Comparison of ENCODE assay signal across 22 cellular contexts in genomic region chr15:71686221-71687050, GRCh38.
DNase-seq lines count a peak whose midpoint lies in the region; ATAC-seq and TF ChIP-seq lines count a peak whose summit lies in the region.
"Had no signal": no experiment of that assay in that cellular context is flagged by ENCODE, and none has a peak within 500 bp of the region (broad histone marks: within the 10 kb centered on the region; RNA-seq: fewer than 3 reads in every experiment).

No MANE protein-coding gene starts in this region.

- TF ChIP-seq CTCF in HFFc6 (IDR thresholded peaks at IDR 0.05) (no peak), IMR-90 (conservative IDR thresholded peaks at IDR 0.05; ENCODE audit: low read depth, low read length) (no peak), mesothelial cell of epicardium (IDR thresholded peaks at IDR 0.05; ENCODE audit: unreplicated experiment) (no peak)

- H2BK5ac ChIP-seq in IMR-90 (ENCODE audit: low read depth, low read length, poor library complexity, severe bottlenecking): no peak overlapping the region

- POLR2A ChIA-PET in IMR-90 (lab: Charles Lee; ENCODE audit: unreplicated experiment): no interaction called here

- H3K36me3 Mint-ChIP-seq in HFFc6 (ENCODE audit: low read depth) (peaks cover 17% of the 10 kb centered on the region), mesothelial cell of epicardium (peaks cover 14% of the 10 kb centered on the region)
- H3K36me3 Mint-ChIP-seq: CD4-positive, CD25-positive, alpha-beta regulatory T cell had no signal

- no peak overlapping the region for H2AFZ ChIP-seq in IMR-90 (replicated peaks; ENCODE audit: low read length, poor library complexity)
- H2AFZ ChIP-seq: GM23248 had no signal

- no peak overlapping the region for H3K9ac ChIP-seq in IMR-90 (ENCODE audit: low read depth, low read length)
- H3K9ac ChIP-seq: GM23248 had no signal

- H3K4me1 Mint-ChIP-seq in HFFc6 (ENCODE audit: low read depth) (peaks cover 91% of the 10 kb centered on the region), mesothelial cell of epicardium (peaks cover 70% of the 10 kb centered on the region)
- H3K4me1 Mint-ChIP-seq: CD4-positive, CD25-positive, alpha-beta regulatory T cell; IgD-negative memory B cell had no signal

- H3K36me3 ChIP-seq in IMR-90 (ENCODE audit: control insufficient read depth, insufficient read depth, low read length): no peaks in the 10 kb centered on the region
- H3K36me3 ChIP-seq: HAP-1, MG63 had no signal

- intact Hi-C loops in IMR-90 (cut with micrococcal nuclease): no loop called here

- H3K27ac Mint-ChIP-seq in HFFc6: peak overlapping the region; percentile 33; the same call in 1 of the 2 replicates
- peak overlapping the region; percentile 85 for H3K27ac Mint-ChIP-seq in mesothelial cell of epicardium
- H3K27ac Mint-ChIP-seq: CD4-positive, CD25-positive, alpha-beta regulatory T cell; IgD-negative memory B cell had no signal

- peak overlapping the region; percentile 66; the same call in 1 of the 2 replicates for H2AK5ac ChIP-seq in IMR-90 (ENCODE audit: low read depth, low read length)

- no peak overlapping the region for H4K5ac ChIP-seq in IMR-90 (ENCODE audit: low read depth, low read length)

- H4K91ac ChIP-seq in IMR-90 (ENCODE audit: insufficient read depth, low read depth, low read length): peak overlapping the region; percentile 24; the same call in 1 of the 2 replicates

- peaks cover 3% of the 10 kb centered on the region; the same call in 1 of the 2 replicates for H4K20me1 ChIP-seq in IMR-90 (ENCODE audit: insufficient read depth, low read length)

- H3K27ac ChIP-seq in IMR-90 (ENCODE audit: insufficient read depth, low read length): no peak overlapping the region
- H3K27ac ChIP-seq: GM23248, SK-N-MC had no signal

- H3K4me3 ChIP-seq in IMR-90 (ENCODE audit: insufficient read depth, low read depth, low read length): no peak overlapping the region
- H3K4me3 ChIP-seq: GM23248, HAP-1, MG63, SK-N-MC had no signal

- 0 out of 2 replicates have a peak overlapping the region, but pooled peaks have one; percentile 1 for H3K4ac ChIP-seq in IMR-90 (ENCODE audit: low read depth, low read length)

- no peaks in the 10 kb centered on the region for H3K27me3 ChIP-seq in IMR-90 (ENCODE audit: control insufficient read depth, insufficient read depth, low read length)
- H3K27me3 ChIP-seq: MG63 had no signal

- BruUV-seq in IMR-90 (replicated peaks; lab: Mats Ljungman, UMichigan): no TSS peak

- no peak overlapping the region for H2BK15ac ChIP-seq in IMR-90 (ENCODE audit: low read depth, low read length)

- dilution Hi-C loops in IMR-90 (cut with HindIII; ENCODE audit: low sequenced_read_pairs, unreplicated experiment): no loop called here

- CTCF ChIA-PET in IMR-90 (lab: Yijun Ruan, JAX): interaction anchor here (1.4 kb wide), 1 partner anchor 111 kb away, joined by 3 read pairs; no protein-coding TSS in a partner anchor

- H3K4me2 ChIP-seq in IMR-90 (ENCODE audit: low read depth, low read length): no peak overlapping the region

- 0 out of 2 replicates have a peak overlapping the region, but pooled peaks have one; percentile 3 for H3K14ac ChIP-seq in IMR-90 (replicated peaks; ENCODE audit: low read depth, low read length)

- H3K9me1 ChIP-seq in IMR-90 (ENCODE audit: insufficient read depth, low read length): peaks cover 17% of the 10 kb centered on the region

- H3K27me3 Mint-ChIP-seq in HFFc6 (ENCODE audit: insufficient read depth) (no peaks in the 10 kb centered on the region; the same call in 1 of the 2 replicates), mesothelial cell of epicardium (ENCODE audit: low read depth) (no peaks in the 10 kb centered on the region)
- H3K27me3 Mint-ChIP-seq: CD4-positive, CD25-positive, alpha-beta regulatory T cell had no signal

- H2BK120ac ChIP-seq in IMR-90 (ENCODE audit: low read depth, low read length): peak overlapping the region; percentile 19; the same call in 1 of the 2 replicates

- no peak overlapping the region; a peak in 1 of 4 replicates for H4K8ac ChIP-seq in IMR-90 (ENCODE audit: low read depth in 2 of 2, low read length in 2 of 2)

- TF ChIP-seq RAD21 in IMR-90 (IDR thresholded peaks at IDR 0.05; ENCODE audit: low read length): no peak

- H3K18ac ChIP-seq in IMR-90 (ENCODE audit: low read depth, low read length): no peak overlapping the region

- in situ Hi-C loops in IMR-90 (cut with MboI; ENCODE audit: low sequenced_read_pairs): no loop called here

- H2AK9ac ChIP-seq in IMR-90 (replicated peaks; ENCODE audit: low read depth, low read length, poor library complexity): no peak overlapping the region

- WGBS in IMR-90 (ENCODE audit: extremely low coverage in 2 of 2, insufficient read length in 1 of 2), 2 experiments: 100% methylated on average over 1 of the region's 4 CpGs; no CpG with 5 or more reads in 1 of the 2 experiments

- peaks cover 10% of the 10 kb centered on the region for H3K4me1 ChIP-seq in IMR-90 (ENCODE audit: control insufficient read depth, insufficient read depth, low read length)

- H3K56ac ChIP-seq in IMR-90 (ENCODE audit: extremely low read depth, insufficient read depth, low read length): no peak overlapping the region

- DNase-seq in HFFc6: no peak
- DNase-seq in IMR-90: no peak
- no peak for DNase-seq in mesothelial cell of epicardium (ENCODE audit: low spot score in 2 of 2, unreplicated experiment in 2 of 2)
- no peak for DNase-seq in NK-92 treated with Interleukin-12 subunit alpha and Interleukin-12 subunit beta, amount 100 ng/mL, for 24 hours (lab: John Stamatoyannopoulos, UW)
- DNase-seq: Caco-2; CD4-positive, CD25-positive, alpha-beta regulatory T cell; DMS153; Kasumi-1; MG63; NCI-H1048; NCI-H1417 treated with DMSO at 0.1 percent for 48 hours; NCI-H187; NCI-H2107; NCI-H526; Right ventricle myocardium superior had no signal

- ATAC-seq in IMR-90 (ENCODE audit: low read depth) (no peak), SK-N-SH treated with all-trans-retinoic acid at 6 μM for 48 hours (no peak), HG03095 (IDR thresholded peaks at IDR 0.05; ENCODE audit: unreplicated experiment) (no peak), HG02678 (IDR thresholded peaks at IDR 0.05; ENCODE audit: unreplicated experiment) (no peak)

- peak overlapping the region; percentile 17; the same call in 1 of the 2 replicates for H3K23ac ChIP-seq in IMR-90 (ENCODE audit: low read depth, low read length)

- 0 out of 2 replicates have a peak overlapping the region, but pooled peaks have one; percentile 25 for H2BK20ac ChIP-seq in IMR-90 (ENCODE audit: low read depth, low read length)

- peaks cover 3 to 4% of the 10 kb centered on the region in 2 experiments; a peak in 2 of 4 replicates for H3K79me1 ChIP-seq in IMR-90 (ENCODE audit: low read depth in 1 of 2, low read length in 2 of 2)

- H3K4me3 Mint-ChIP-seq in HFFc6: no peak overlapping the region
- H3K4me3 Mint-ChIP-seq in mesothelial cell of epicardium: no peak overlapping the region
- H3K4me3 Mint-ChIP-seq: CD4-positive, CD25-positive, alpha-beta regulatory T cell; IgD-negative memory B cell had no signal

- peaks cover 6% of the 10 kb centered on the region; the same call in 1 of the 2 replicates for H3K9me3 Mint-ChIP-seq in HFFc6
- peaks cover 11% of the 10 kb centered on the region for H3K9me3 Mint-ChIP-seq in mesothelial cell of epicardium

- no peak for TF ChIP-seq POLR2A in IMR-90 (IDR thresholded peaks at IDR 0.05; ENCODE audit: low read depth, low read length)

- peaks cover 4% of the 10 kb centered on the region; the same call in 1 of the 2 replicates for H3K9me3 ChIP-seq in IMR-90 (ENCODE audit: control insufficient read depth, insufficient read depth, low read length)
- H3K9me3 ChIP-seq: Caco-2, MG63 had no signal

TF ChIP-seq in IMR-90, 13 proteins besides CTCF, POLR2A, EP300 and RAD21 (continues in another document):
- TF ChIP-seq CEBPB (IDR thresholded peaks at IDR 0.05; ENCODE audit: low read depth, low read length): no peak
- TF ChIP-seq RFX5 (IDR thresholded peaks at IDR 0.05; ENCODE audit: low read depth, low read length): no peak
- TF ChIP-seq USF2 (IDR thresholded peaks at IDR 0.05; ENCODE audit: low read depth, low read length): no peak
- no peak for TF ChIP-seq NFE2L2 (IDR thresholded peaks at IDR 0.05; ENCODE audit: low read depth, low read length)
- TF ChIP-seq MAFK (IDR thresholded peaks at IDR 0.05; ENCODE audit: low read depth, low read length): no peak
- no peak for TF ChIP-seq SMC3 (IDR thresholded peaks at IDR 0.05; ENCODE audit: low read depth, low read length)
- no peak for TF ChIP-seq MAZ (IDR thresholded peaks at IDR 0.05; ENCODE audit: borderline replicate concordance, low read depth, low read length)
- TF ChIP-seq RCOR1 (IDR thresholded peaks at IDR 0.05; ENCODE audit: insufficient replicate concordance, low read length): no peak
- TF ChIP-seq BHLHE40 (IDR thresholded peaks at IDR 0.05; ENCODE audit: low read depth, low read length): no peak

TF ChIP-seq in SK-N-SH treated with all-trans-retinoic acid at 6 μM for 48 hours, 23 proteins besides CTCF, POLR2A, EP300 and RAD21:
- TF ChIP-seq BACH2 (CRISPR knock-in tag; IDR thresholded peaks at IDR 0.05; ENCODE audit: borderline replicate concordance): no peak
- TF ChIP-seq ZFP3 (CRISPR knock-in tag; IDR thresholded peaks at IDR 0.05): peak; percentile 14; the same call in 1 of the 2 replicates
